ENCODE assay signal across 32 cellular contexts in the genomic region with DNA sequence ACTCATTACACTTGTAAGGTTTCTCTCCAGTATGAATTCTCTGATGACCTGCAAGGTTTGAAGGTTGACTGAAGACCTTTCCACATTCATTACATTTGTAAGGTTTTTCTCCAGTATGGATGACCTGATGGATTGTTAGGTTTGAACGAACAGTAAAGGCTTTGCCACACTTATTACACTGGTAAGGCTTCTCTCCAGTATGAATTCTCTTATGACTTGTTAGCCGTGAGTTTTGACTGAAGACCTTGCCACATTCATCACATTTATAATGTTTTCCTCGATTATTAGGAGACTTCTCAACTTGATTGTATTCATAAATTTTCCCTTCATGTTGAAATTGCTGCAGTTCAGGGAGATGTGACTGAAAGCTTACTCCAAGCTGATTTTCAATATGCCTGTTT.
"Had no signal": no experiment of that assay in that cellular context is flagged by ENCODE, and none has a peak within 500 bp of the region (broad histone marks: within the 10 kb centered on the region; RNA-seq: fewer than 3 reads in every experiment).

No MANE protein-coding gene starts in this region.

- H3K27ac Mint-ChIP-seq: dendritic cell treated with granulocyte-macrophage colony-stimulating factor and Interleukin-4, amounts not matched to agents 40 ng/mL and 50 ng/mL, for 4 days; endodermal cell; naive B cell; natural killer cell treated with Interleukin-12 subunit alpha and Interleukin-12 subunit beta and Interleukin-15 and Interleukin-18, amount 100 ng/mL, for 72 hours; progenitor cell of endocrine pancreas had no signal

- H3K4me2 ChIP-seq: hepatocyte, smooth muscle cell had no signal

- DNase-seq: effector CD8-positive, alpha-beta T cell; endodermal cell; foreskin keratinocyte; heart left ventricle; left ventricle myocardium superior; lower lobe of right lung; naive B cell; stimulated activated CD4-positive, alpha-beta T cell treated with anti-CD3 and anti-CD28 coated beads, Interleukin-12 subunit alpha, Interleukin-12 subunit beta, amount 100 ng/mL, for 4 hours; stimulated activated CD4-positive, alpha-beta T cell treated with anti-CD3 and anti-CD28 coated beads, Interleukin-1b, Interleukin-23, amount 100 ng/mL, for 48 hours; stimulated activated CD4-positive, alpha-beta T cell treated with anti-CD3 and anti-CD28 coated beads, Interleukin-4, amount 100 ng/mL, for 1 hour; stimulated activated CD8-positive, alpha-beta memory T cell treated with anti-CD3 and anti-CD28 coated beads, Interleukin-4, amount 100 ng/mL, for 48 hours; stimulated activated naive CD4-positive, alpha-beta T cell; stomach; substantia nigra; testis; upper lobe of left lung had no signal

- H3K4me1 ChIP-seq: esophagus muscularis mucosa, foreskin keratinocyte, gastroesophageal sphincter, heart left ventricle, lower lobe of right lung, parathyroid adenoma, stomach, testis, tibial nerve, upper lobe of left lung had no signal

- ATAC-seq: foreskin keratinocyte; gastroesophageal sphincter; heart left ventricle; left ventricle myocardium superior; lower lobe of right lung; natural killer cell treated with Interleukin-12 subunit alpha and Interleukin-12 subunit beta and Interleukin-15 and Interleukin-18, amount 100 ng/mL, for 72 hours; sciatic nerve had no signal

- H3K4me3 Mint-ChIP-seq: dendritic cell treated with granulocyte-macrophage colony-stimulating factor and Interleukin-4, amounts not matched to agents 40 ng/mL and 50 ng/mL, for 4 days; endodermal cell; natural killer cell treated with Interleukin-12 subunit alpha and Interleukin-12 subunit beta and Interleukin-15 and Interleukin-18, amount 100 ng/mL, for 72 hours; neural crest cell had no signal

- FAIRE-seq: colon, endothelial cell of umbilical vein, keratinocyte, urothelium cell line had no signal

- H3K4me1 Mint-ChIP-seq: endodermal cell, naive B cell, neural crest cell had no signal

- H3K9ac ChIP-seq: parathyroid adenoma had no signal

- H2AFZ ChIP-seq: hepatocyte, parathyroid adenoma had no signal

- H3K9me3 ChIP-seq: testis had no signal

- H3K36me3 ChIP-seq: neutrophil had no signal

- H3K79me2 ChIP-seq: hepatocyte, parathyroid adenoma had no signal

- H3K4me3 ChIP-seq: esophagus muscularis mucosa, gastroesophageal sphincter, heart left ventricle, hepatocyte, lower lobe of right lung, smooth muscle cell, stomach, testis, tibial nerve, upper lobe of left lung had no signal

- H3K27ac ChIP-seq: esophagus muscularis mucosa, foreskin keratinocyte, gastroesophageal sphincter, heart left ventricle, hepatocyte, lower lobe of right lung, neutrophil, parathyroid adenoma, stomach, testis, tibial nerve, upper lobe of left lung had no signal

- H3K27me3 Mint-ChIP-seq: dendritic cell treated with granulocyte-macrophage colony-stimulating factor and Interleukin-4, amounts not matched to agents 40 ng/mL and 50 ng/mL, for 4 days; naive B cell; progenitor cell of endocrine pancreas had no signal

- H3K27me3 ChIP-seq: esophagus muscularis mucosa, foreskin keratinocyte, gastroesophageal sphincter, heart left ventricle, hepatocyte, neutrophil, stomach, testis, tibial nerve, upper lobe of left lung had no signal
